8 cellular contexts compared by ENCODE assay signal in genomic region chr6:46626228-46626909, GRCh38. TPM values are rescaled to one million over a fixed set of nuclear protein-coding genes. Genes with fewer than 3 reads are reported as not detected.
DNase-seq lines count a peak whose midpoint lies in the region; ATAC-seq and TF ChIP-seq lines count a peak whose summit lies in the region.

No MANE protein-coding gene starts in this region.

- CTCF ChIA-PET in activated B cell treated with CpG ODN at 0.5 μM for 24 hours (lab: Charles Lee), result interaction anchor here (1.6 kb wide), 1 partner anchor 216 kb away, joined by 6 read pairs; no protein-coding TSS in a partner anchor
- CTCF ChIA-PET in activated CD4-positive, alpha-beta T cell treated with anti-CD3 and anti-CD28 coated beads, Interleukin-2, amount 10 ng/mL, durations not matched to agents 7 days and 5 days (lab: Charles Lee), result no interaction called here

- TF ChIP-seq CTCF in LNCAP (IDR thresholded peaks at IDR 0.05), result peak; percentile 70
- TF ChIP-seq CTCF in activated B cell treated with CpG ODN at 0.5 μM for 24 hours (IDR thresholded peaks at IDR 0.05), result no peak

- H3K27ac Mint-ChIP-seq in activated B cell treated with CpG ODN at 0.5 μM for 24 hours, result no peak overlapping the region
- peak overlapping the region in 1 of 2 donors; percentile 31 for H3K27ac Mint-ChIP-seq in stimulated activated naive CD8-positive, alpha-beta T cell treated with anti-CD3 and anti-CD28 coated beads, Interleukin-15, amount 100 ng/mL, for 72 hours
- no peak overlapping the region for H3K27ac Mint-ChIP-seq in activated CD4-positive, alpha-beta T cell treated with anti-CD3 and anti-CD28 coated beads, Interleukin-2, amount 10 ng/mL, durations not matched to agents 7 days and 5 days

- intact Hi-C loops in activated B cell treated with CpG ODN at 0.5 μM for 24 hours (cut with micrococcal nuclease), result loop anchor here (1.0 kb wide), 4 partner anchors 207 to 696 kb away; no protein-coding TSS in a partner anchor

- H3K4me3 Mint-ChIP-seq in activated B cell treated with CpG ODN at 0.5 μM for 24 hours, result no peak overlapping the region
- peak overlapping the region; percentile 26 to 56 for H3K4me3 Mint-ChIP-seq in stimulated activated naive CD8-positive, alpha-beta T cell treated with anti-CD3 and anti-CD28 coated beads, Interleukin-15, amount 100 ng/mL, for 72 hours
- no peak overlapping the region for H3K4me3 Mint-ChIP-seq in activated CD4-positive, alpha-beta T cell treated with anti-CD3 and anti-CD28 coated beads, Interleukin-2, amount 10 ng/mL, durations not matched to agents 7 days and 5 days

- POLR2A ChIA-PET in activated B cell treated with CpG ODN at 0.5 μM for 24 hours (lab: Charles Lee), result no interaction called here
- POLR2A ChIA-PET in activated CD4-positive, alpha-beta T cell treated with anti-CD3 and anti-CD28 coated beads, Interleukin-2, amount 10 ng/mL, durations not matched to agents 7 days and 5 days (lab: Charles Lee), result no interaction called here

- no peaks in the 10 kb centered on the region for H3K36me3 Mint-ChIP-seq in activated B cell treated with CpG ODN at 0.5 μM for 24 hours (ENCODE audit: low read depth)
- no peaks in the 10 kb centered on the region for H3K36me3 Mint-ChIP-seq in activated CD4-positive, alpha-beta T cell treated with anti-CD3 and anti-CD28 coated beads, Interleukin-2, amount 10 ng/mL, durations not matched to agents 7 days and 5 days (ENCODE audit: low read depth)

- H3K9me3 Mint-ChIP-seq in activated B cell treated with CpG ODN at 0.5 μM for 24 hours, result no peaks in the 10 kb centered on the region
- H3K9me3 Mint-ChIP-seq in stimulated activated naive CD8-positive, alpha-beta T cell treated with anti-CD3 and anti-CD28 coated beads, Interleukin-15, amount 100 ng/mL, for 72 hours, result no peaks in the 10 kb centered on the region
- no peaks in the 10 kb centered on the region for H3K9me3 Mint-ChIP-seq in activated CD4-positive, alpha-beta T cell treated with anti-CD3 and anti-CD28 coated beads, Interleukin-2, amount 10 ng/mL, durations not matched to agents 7 days and 5 days

- H3K27me3 Mint-ChIP-seq in activated B cell treated with CpG ODN at 0.5 μM for 24 hours, result peaks cover 4% of the 10 kb centered on the region
- H3K27me3 Mint-ChIP-seq in stimulated activated naive CD8-positive, alpha-beta T cell treated with anti-CD3 and anti-CD28 coated beads, Interleukin-15, amount 100 ng/mL, for 72 hours, result peaks cover 16% of the 10 kb centered on the region
- peaks cover 21% of the 10 kb centered on the region for H3K27me3 Mint-ChIP-seq in activated CD4-positive, alpha-beta T cell treated with anti-CD3 and anti-CD28 coated beads, Interleukin-2, amount 10 ng/mL, durations not matched to agents 7 days and 5 days

- DNase-seq in DMS53 treated with DMSO at 0.1 percent for 48 hours (lab: John Stamatoyannopoulos, UW; ENCODE audit: unreplicated experiment), result peak; percentile 41
- no peak for DNase-seq in activated B cell treated with CpG ODN at 0.5 μM for 24 hours
- peak; percentile 7 for DNase-seq in hepatic stellate cell (ENCODE audit: low spot score)
- no peak for DNase-seq in stimulated activated naive CD8-positive, alpha-beta T cell treated with anti-CD3 and anti-CD28 coated beads, Interleukin-15, amount 100 ng/mL, for 72 hours
- DNase-seq in activated CD4-positive, alpha-beta T cell treated with anti-CD3 and anti-CD28 coated beads, Interleukin-2, amount 10 ng/mL, durations not matched to agents 7 days and 5 days, result no peak
- DNase-seq in NCI-H1092 treated with DMSO at 0.1 percent for 48 hours (lab: John Stamatoyannopoulos, UW), result no peak

- H3K4me1 Mint-ChIP-seq in activated B cell treated with CpG ODN at 0.5 μM for 24 hours, result peaks cover 7% of the 10 kb centered on the region
- H3K4me1 Mint-ChIP-seq in stimulated activated naive CD8-positive, alpha-beta T cell treated with anti-CD3 and anti-CD28 coated beads, Interleukin-15, amount 100 ng/mL, for 72 hours, result peaks cover 6% of the 10 kb centered on the region
- H3K4me1 Mint-ChIP-seq in activated CD4-positive, alpha-beta T cell treated with anti-CD3 and anti-CD28 coated beads, Interleukin-2, amount 10 ng/mL, durations not matched to agents 7 days and 5 days, result peaks cover 4% of the 10 kb centered on the region

- ATAC-seq in GM19463 (IDR thresholded peaks at IDR 0.05; ENCODE audit: unreplicated experiment), result peak; percentile 63
- peak; percentile 54 for ATAC-seq in activated B cell treated with CpG ODN at 0.5 μM for 24 hours (ENCODE audit: low read depth)
- ATAC-seq in stimulated activated naive CD8-positive, alpha-beta T cell treated with anti-CD3 and anti-CD28 coated beads, Interleukin-15, amount 100 ng/mL, for 72 hours, result peak; percentile 83

RNA-seq across cellular contexts. Expression of gene CYP39A1, which starts 26.2 kb away (rescaled TPM):
- not detected in 2 replicates for total RNA-seq in activated B cell treated with CpG ODN at 0.5 μM for 24 hours
- not detected for total RNA-seq in activated CD4-positive, alpha-beta T cell treated with anti-CD3 and anti-CD28 coated beads, Interleukin-2, amount 10 ng/mL, durations not matched to agents 7 days and 5 days

RNA-seq across cellular contexts. Expression of gene SLC25A27, which starts 26.4 kb away (rescaled TPM):
- 0.29 and 0.78 TPM in 2 replicates for total RNA-seq in activated B cell treated with CpG ODN at 0.5 μM for 24 hours
- not detected for total RNA-seq in activated CD4-positive, alpha-beta T cell treated with anti-CD3 and anti-CD28 coated beads, Interleukin-2, amount 10 ng/mL, durations not matched to agents 7 days and 5 days

Comparison
In these comparisons a context has a peak if more than half of its experiments do, and no peak if none do; other contexts are left out.
1. DNase-seq: peak in DMS53 treated with DMSO at 0.1 percent for 48 hours (single experiment) and hepatic stellate cell (single experiment); none in activated B cell treated with CpG ODN at 0.5 μM for 24 hours (single experiment), stimulated activated naive CD8-positive, alpha-beta T cell treated with anti-CD3 and anti-CD28 coated beads, Interleukin-15, amount 100 ng/mL, for 72 hours (0 of 2), activated CD4-positive, alpha-beta T cell treated with anti-CD3 and anti-CD28 coated beads, Interleukin-2, amount 10 ng/mL, durations not matched to agents 7 days and 5 days (single experiment) and NCI-H1092 treated with DMSO at 0.1 percent for 48 hours (single experiment).
2. H3K4me3 Mint-ChIP-seq: peak in stimulated activated naive CD8-positive, alpha-beta T cell treated with anti-CD3 and anti-CD28 coated beads, Interleukin-15, amount 100 ng/mL, for 72 hours (2 of 2); none in activated B cell treated with CpG ODN at 0.5 μM for 24 hours (single experiment) and activated CD4-positive, alpha-beta T cell treated with anti-CD3 and anti-CD28 coated beads, Interleukin-2, amount 10 ng/mL, durations not matched to agents 7 days and 5 days (single experiment).
3. Peak in every context shown above with its lines, with median percentiles within 50 percentile points of each other: ATAC-seq.